ENCODE assay signal across 22 cellular contexts in the genomic region with DNA sequence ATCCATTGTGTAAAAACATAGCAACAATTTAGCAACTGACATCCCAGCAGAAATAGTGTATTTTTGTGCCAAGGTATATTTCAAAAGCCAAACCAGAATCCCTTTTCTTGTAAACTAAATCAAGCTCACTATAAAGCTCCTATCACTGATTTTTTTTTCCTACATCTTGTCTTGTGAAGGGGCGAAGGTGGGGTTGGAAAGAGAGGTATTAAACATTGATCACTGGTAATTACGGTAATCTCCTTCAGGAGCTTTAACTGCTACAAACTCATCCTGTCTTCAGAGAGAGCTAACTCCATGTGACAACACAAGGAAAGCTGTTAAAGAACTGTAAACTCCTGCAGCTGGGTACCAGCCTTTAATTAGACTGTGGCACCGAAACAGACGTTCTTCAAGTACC.
"Had no signal": no experiment of that assay in that cellular context is flagged by ENCODE, and none has a peak within 500 bp of the region (broad histone marks: within the 10 kb centered on the region; RNA-seq: fewer than 3 reads in every experiment).

No MANE protein-coding gene starts in this region.

- H3K36me3 ChIP-seq: ascending aorta, breast epithelium had no signal

- ATAC-seq: activated CD8-positive, alpha-beta T cell treated with anti-CD3 and anti-CD28 coated beads for 36 hours; activated T-cell treated with anti-CD3 and anti-CD28 coated beads, Interleukin-2, amount 50 U/mL, for 72 hours; activated T-helper 17 cell treated with anti-CD3 and anti-CD28 coated beads, Interleukin-2, amount 50 U/mL, for 72 hours had no signal

- H3K4me3 ChIP-seq: ascending aorta, breast epithelium, SK-N-MC had no signal

- H3K9me3 ChIP-seq: ascending aorta, breast epithelium had no signal

- H3K27me3 ChIP-seq: ascending aorta, breast epithelium had no signal

- DNase-seq: activated CD4-positive, alpha-beta T cell treated with anti-CD3 and anti-CD28 coated beads, Interleukin-2, amount 10 ng/mL, durations not matched to agents 24 days and 14 days; activated CD4-positive, alpha-beta T cell treated with anti-CD3 and anti-CD28 coated beads, Interleukin-2, amount 50 U/mL, for 4 hours; activated CD8-positive, alpha-beta T cell treated with anti-CD3 and anti-CD28 coated beads for 36 hours; activated effector memory CD4-positive, alpha-beta T cell treated with anti-CD3 and anti-CD28 coated beads, Interleukin-2, amount 50 U/mL, for 16 hours; activated naive CD4-positive, alpha-beta T cell; activated naive CD4-positive, alpha-beta T cell treated with anti-CD3 and anti-CD28 coated beads, Interleukin-2, amount 50 U/mL, for 16 hours; activated naive CD8-positive, alpha-beta T cell treated with anti-CD3 and anti-CD28 coated beads for 36 hours; activated T-cell treated with anti-CD3 and anti-CD28 coated beads, Interleukin-2, amount 50 U/mL, for 1 hour; activated T-cell treated with anti-CD3 and anti-CD28 coated beads, Interleukin-2, amount 50 U/mL, for 72 hours; amniotic stem cell; NCI-H1092 treated with DMSO at 0.1 percent for 48 hours; NCI-H1417 treated with DMSO at 0.1 percent for 48 hours; NCI-H187 treated with DMSO at 0.1 percent for 48 hours; NCI-H2081; NCI-H345; NCI-H526 treated with DMSO at 0.1 percent for 48 hours; OCI-M1; Right ventricle myocardium superior had no signal

- H3K4me1 ChIP-seq: ascending aorta, breast epithelium had no signal

- H3K27ac ChIP-seq: ascending aorta, breast epithelium, SK-N-MC had no signal
